In genomic region chr19:38134538-38135149, GRCh38 we compare ENCODE assay signal across 1 cellular context.
TF ChIP-seq lines count a peak whose summit lies in the region.

No MANE protein-coding gene starts in this region.

TF ChIP-seq in WTC11, 78 proteins besides CTCF, POLR2A, EP300 and RAD21 (continued from another document):
- TF ChIP-seq, protein P1, sequence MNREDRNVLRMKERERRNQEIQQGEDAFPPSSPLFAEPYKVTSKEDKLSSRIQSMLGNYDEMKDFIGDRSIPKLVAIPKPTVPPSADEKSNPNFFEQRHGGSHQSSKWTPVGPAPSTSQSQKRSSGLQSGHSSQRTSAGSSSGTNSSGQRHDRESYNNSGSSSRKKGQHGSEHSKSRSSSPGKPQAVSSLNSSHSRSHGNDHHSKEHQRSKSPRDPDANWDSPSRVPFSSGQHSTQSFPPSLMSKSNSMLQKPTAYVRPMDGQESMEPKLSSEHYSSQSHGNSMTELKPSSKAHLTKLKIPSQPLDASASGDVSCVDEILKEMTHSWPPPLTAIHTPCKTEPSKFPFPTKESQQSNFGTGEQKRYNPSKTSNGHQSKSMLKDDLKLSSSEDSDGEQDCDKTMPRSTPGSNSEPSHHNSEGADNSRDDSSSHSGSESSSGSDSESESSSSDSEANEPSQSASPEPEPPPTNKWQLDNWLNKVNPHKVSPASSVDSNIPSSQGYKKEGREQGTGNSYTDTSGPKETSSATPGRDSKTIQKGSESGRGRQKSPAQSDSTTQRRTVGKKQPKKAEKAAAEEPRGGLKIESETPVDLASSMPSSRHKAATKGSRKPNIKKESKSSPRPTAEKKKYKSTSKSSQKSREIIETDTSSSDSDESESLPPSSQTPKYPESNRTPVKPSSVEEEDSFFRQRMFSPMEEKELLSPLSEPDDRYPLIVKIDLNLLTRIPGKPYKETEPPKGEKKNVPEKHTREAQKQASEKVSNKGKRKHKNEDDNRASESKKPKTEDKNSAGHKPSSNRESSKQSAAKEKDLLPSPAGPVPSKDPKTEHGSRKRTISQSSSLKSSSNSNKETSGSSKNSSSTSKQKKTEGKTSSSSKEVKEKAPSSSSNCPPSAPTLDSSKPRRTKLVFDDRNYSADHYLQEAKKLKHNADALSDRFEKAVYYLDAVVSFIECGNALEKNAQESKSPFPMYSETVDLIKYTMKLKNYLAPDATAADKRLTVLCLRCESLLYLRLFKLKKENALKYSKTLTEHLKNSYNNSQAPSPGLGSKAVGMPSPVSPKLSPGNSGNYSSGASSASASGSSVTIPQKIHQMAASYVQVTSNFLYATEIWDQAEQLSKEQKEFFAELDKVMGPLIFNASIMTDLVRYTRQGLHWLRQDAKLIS (CRISPR knock-in tag; IDR thresholded peaks at IDR 0.05; ENCODE audit: borderline replicate concordance) = no peak
- TF ChIP-seq ZNF138 (CRISPR knock-in tag; conservative IDR thresholded peaks at IDR 0.05) = no peak
